Comparison of ENCODE assay signal across 14 cellular contexts in genomic region chr15:40087991-40088928, GRCh38. TPM values are rescaled to one million over a fixed set of nuclear protein-coding genes. Genes with fewer than 3 reads are reported as not detected.
DNase-seq lines count a peak whose midpoint lies in the region; ATAC-seq and TF ChIP-seq lines count a peak whose summit lies in the region.
"Had no signal": no experiment of that assay in that cellular context is flagged by ENCODE, and none has a peak within 500 bp of the region (broad histone marks: within the 10 kb centered on the region; RNA-seq: fewer than 3 reads in every experiment).

No MANE protein-coding gene starts in this region.

- H3K36me3 ChIP-seq in right lobe of liver (no peaks in the 10 kb centered on the region), upper lobe of right lung (peaks cover 14% of the 10 kb centered on the region), SJCRH30 (no peaks in the 10 kb centered on the region)

- TF ChIP-seq CTCF in brain (conservative IDR thresholded peaks at IDR 0.05) (no peak), right lobe of liver (IDR thresholded peaks at IDR 0.05) (no peak), upper lobe of right lung (IDR thresholded peaks at IDR 0.05) (no peak)

- H3K27ac Mint-ChIP-seq in activated CD4-positive, alpha-beta T cell treated with anti-CD3 and anti-CD28 coated beads, Interleukin-2, amount 10 ng/mL, durations not matched to agents 24 days and 14 days = no peak overlapping the region
- peak overlapping the region in 3 of 5 experiments; percentile 83 to 96 (median 84) for H3K27ac Mint-ChIP-seq in brain
- H3K27ac Mint-ChIP-seq: activated CD8-positive, alpha-beta T cell treated with anti-CD3 and anti-CD28 coated beads for 36 hours had no signal

- WGBS in right lobe of liver (ENCODE audit: insufficient coverage, low coverage, low lambda C conversion rate, missing lambda C conversion rate) = 100% methylated on average over 1 of the region's 9 CpGs

- no peaks in the 10 kb centered on the region for H3K9me3 Mint-ChIP-seq in activated CD4-positive, alpha-beta T cell treated with anti-CD3 and anti-CD28 coated beads, Interleukin-2, amount 10 ng/mL, durations not matched to agents 24 days and 14 days
- H3K9me3 Mint-ChIP-seq in brain = peaks cover 0 to 10% (median 0%) of the 10 kb centered on the region in 5 experiments
- H3K9me3 Mint-ChIP-seq: activated CD8-positive, alpha-beta T cell treated with anti-CD3 and anti-CD28 coated beads for 36 hours had no signal

- no peak overlapping the region for H3K4me3 Mint-ChIP-seq in activated CD4-positive, alpha-beta T cell treated with anti-CD3 and anti-CD28 coated beads, Interleukin-2, amount 10 ng/mL, durations not matched to agents 24 days and 14 days
- H3K4me3 Mint-ChIP-seq in brain = peak overlapping the region in 1 of 5 experiments; percentile 60
- H3K4me3 Mint-ChIP-seq: activated CD8-positive, alpha-beta T cell treated with anti-CD3 and anti-CD28 coated beads for 36 hours had no signal

- no peak for TF ChIP-seq POLR2A in right lobe of liver (IDR thresholded peaks at IDR 0.05)

- peaks cover 5% of the 10 kb centered on the region for H3K27me3 Mint-ChIP-seq in activated CD4-positive, alpha-beta T cell treated with anti-CD3 and anti-CD28 coated beads, Interleukin-2, amount 10 ng/mL, durations not matched to agents 24 days and 14 days
- H3K27me3 Mint-ChIP-seq in brain = peaks cover 42% of the 10 kb centered on the region

- H3K4me1 ChIP-seq in right lobe of liver = peaks cover 0 to 48% (median 27%) of the 10 kb centered on the region in 4 donors
- peaks cover 32% of the 10 kb centered on the region for H3K4me1 ChIP-seq in upper lobe of right lung
- peaks cover 45% of the 10 kb centered on the region for H3K4me1 ChIP-seq in SJCRH30

- ATAC-seq in right lobe of liver (peak; percentile 77 to 81 (median 78)), upper lobe of right lung (peak; percentile 10), GM19023 (IDR thresholded peaks at IDR 0.05; ENCODE audit: unreplicated experiment) (no peak)
- ATAC-seq: activated CD8-positive, alpha-beta T cell treated with anti-CD3 and anti-CD28 coated beads for 36 hours had no signal

- H3K27ac ChIP-seq in right lobe of liver (peak overlapping the region in 1 of 3 donors; percentile 33), upper lobe of right lung (peak overlapping the region; percentile 8), SJCRH30 (no peak overlapping the region)
- H3K27ac ChIP-seq: epithelial cell of prostate had no signal

- H3K9me3 ChIP-seq in right lobe of liver (no peaks in the 10 kb centered on the region), upper lobe of right lung (no peaks in the 10 kb centered on the region), SJCRH30 (replicated peaks) (no peaks in the 10 kb centered on the region)

- H3K4me3 ChIP-seq in right lobe of liver = no peak overlapping the region
- H3K4me3 ChIP-seq in upper lobe of right lung = no peak overlapping the region
- no peak overlapping the region for H3K4me3 ChIP-seq in SJCRH30

- DNase-seq in activated CD4-positive, alpha-beta T cell treated with anti-CD3 and anti-CD28 coated beads, Interleukin-2, amount 10 ng/mL, durations not matched to agents 24 days and 14 days = peak; percentile 56
- DNase-seq in activated CD4-positive, alpha-beta T cell treated with anti-CD3 and anti-CD28 coated beads, Interleukin-2, amount 50 U/mL, for 48 hours = no peak
- DNase-seq in right lobe of liver = peak; percentile 76 to 84 (median 83)
- peak; percentile 60 for DNase-seq in upper lobe of right lung
- no peak for DNase-seq in SJCRH30
- DNase-seq in NCI-H69 (lab: John Stamatoyannopoulos, UW) = no peak
- DNase-seq: activated CD8-positive, alpha-beta T cell treated with anti-CD3 and anti-CD28 coated beads for 36 hours; amygdala; GDM1; NCI-H2107; SIG-M5 had no signal

- intact Hi-C loops in activated CD4-positive, alpha-beta T cell treated with anti-CD3 and anti-CD28 coated beads, Interleukin-2, amount 10 ng/mL, durations not matched to agents 24 days and 14 days (cut with micrococcal nuclease) = no loop called here
- intact Hi-C loops in right lobe of liver (cut with DNase I) (no loop called here), upper lobe of right lung (cut with DNase I) (no loop called here)

- peaks cover 6% of the 10 kb centered on the region for H3K36me3 Mint-ChIP-seq in activated CD4-positive, alpha-beta T cell treated with anti-CD3 and anti-CD28 coated beads, Interleukin-2, amount 10 ng/mL, durations not matched to agents 24 days and 14 days (ENCODE audit: low read depth)
- H3K36me3 Mint-ChIP-seq in brain = peaks cover 18% of the 10 kb centered on the region

- peaks cover 19% of the 10 kb centered on the region for H3K4me1 Mint-ChIP-seq in activated CD4-positive, alpha-beta T cell treated with anti-CD3 and anti-CD28 coated beads, Interleukin-2, amount 10 ng/mL, durations not matched to agents 24 days and 14 days
- peaks cover 100% of the 10 kb centered on the region for H3K4me1 Mint-ChIP-seq in brain

- H3K27me3 ChIP-seq in right lobe of liver = no peaks in the 10 kb centered on the region
- H3K27me3 ChIP-seq in upper lobe of right lung = no peaks in the 10 kb centered on the region
- H3K27me3 ChIP-seq in SJCRH30 = no peaks in the 10 kb centered on the region

RNA-seq across cellular contexts. Expression of gene BMF, which starts 20.4 kb away (rescaled TPM):
- 8.4 and 9.1 TPM in 2 replicates for total RNA-seq in activated CD4-positive, alpha-beta T cell treated with anti-CD3 and anti-CD28 coated beads, Interleukin-2, amount 10 ng/mL, durations not matched to agents 24 days and 14 days
- polyA plus RNA-seq in brain (ENCODE audit: insufficient read depth, low read depth, low replicate concordance) = 22.7 TPM
- total RNA-seq in right lobe of liver = 1 to 10 TPM; 1.7 to 7.3 (median 3.4) TPM
- total RNA-seq in upper lobe of right lung = 15.4 TPM
- total RNA-seq in SJCRH30 (2014; rRNA removed; shearing (Covaris generic)) = 6.5 and 6.7 TPM in 2 replicates

RNA-seq across cellular contexts. Expression of gene SRP14, which starts 49.3 kb away (rescaled TPM):
- 153 and 155 TPM in 2 replicates for total RNA-seq in activated CD4-positive, alpha-beta T cell treated with anti-CD3 and anti-CD28 coated beads, Interleukin-2, amount 10 ng/mL, durations not matched to agents 24 days and 14 days
- 457 TPM for polyA plus RNA-seq in brain (ENCODE audit: insufficient read depth, low read depth, low replicate concordance)
- 100 to 1,000 TPM in 2 of 6 experiments, 10 to 100 TPM in 4; 57.9 to 277 (median 81.0) TPM for total RNA-seq in right lobe of liver
- total RNA-seq in upper lobe of right lung = 132 TPM
- total RNA-seq in SJCRH30 (2014; rRNA removed; shearing (Covaris generic)) = 406 and 411 TPM in 2 replicates

Comparison
In these comparisons a context has a peak if more than half of its experiments do, and no peak if none do; other contexts are left out.
1. DNase-seq: peak in activated CD4-positive, alpha-beta T cell treated with anti-CD3 and anti-CD28 coated beads, Interleukin-2, amount 10 ng/mL, durations not matched to agents 24 days and 14 days (single experiment), right lobe of liver (3 of 3) and upper lobe of right lung (single experiment); none in activated CD4-positive, alpha-beta T cell treated with anti-CD3 and anti-CD28 coated beads, Interleukin-2, amount 50 U/mL, for 48 hours (0 of 2), SJCRH30 (0 of 2) and NCI-H69 (single experiment).